ENCODE assay signal across 25 cellular contexts in the genomic region with DNA sequence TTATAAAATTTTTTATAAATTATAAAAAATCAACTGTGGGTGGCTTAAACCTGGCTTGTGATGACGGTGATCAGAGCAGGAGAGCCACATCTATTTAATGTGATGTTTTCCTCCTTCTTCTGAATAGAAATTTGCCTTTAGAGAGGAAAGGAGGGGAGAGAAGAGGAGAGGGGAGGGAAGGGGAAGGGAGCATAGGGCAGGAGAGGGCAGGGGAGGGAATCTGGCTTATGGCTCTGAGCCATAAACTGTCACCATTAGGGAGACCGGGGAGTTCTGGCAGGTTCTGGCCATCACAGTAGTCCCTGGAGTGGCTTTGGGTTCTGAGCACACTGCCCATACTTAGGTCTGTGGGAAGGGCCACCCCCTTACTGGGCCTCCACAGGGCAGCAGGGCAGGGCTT.
"Had no signal": no experiment of that assay in that cellular context is flagged by ENCODE, and none has a peak within 500 bp of the region (broad histone marks: within the 10 kb centered on the region; RNA-seq: fewer than 3 reads in every experiment).

No MANE protein-coding gene starts in this region.

- H3K36me3 ChIP-seq: colonic mucosa, esophagus squamous epithelium, gastrocnemius medialis, heart right ventricle, left lung had no signal

- H3K4me1 ChIP-seq: colonic mucosa, esophagus squamous epithelium, gastrocnemius medialis, heart right ventricle, left lung had no signal

- ATAC-seq: effector memory CD8-positive, alpha-beta T cell; esophagus mucosa; gastrocnemius medialis; heart right ventricle; left cardiac atrium; left lung; left ventricle myocardium superior; mucosa of descending colon had no signal

- H3K4me3 Mint-ChIP-seq: dendritic cell treated with granulocyte-macrophage colony-stimulating factor and Interleukin-4, amounts not matched to agents 40 ng/mL and 50 ng/mL, for 4 days; effector memory CD8-positive, alpha-beta T cell; endodermal cell; mesothelial cell of epicardium had no signal

- H3K27me3 ChIP-seq: colonic mucosa had no signal

- DNase-seq: colonic mucosa; cortex of kidney; effector CD8-positive, alpha-beta T cell; effector memory CD8-positive, alpha-beta T cell; endodermal cell; erythroblast; esophagus squamous epithelium; foreskin fibroblast; foreskin melanocyte; gastrocnemius medialis; glutamatergic neuron; head of caudate nucleus; heart right ventricle; hippocampal formation; left cardiac atrium; left lung; left ventricle myocardium superior; mammary epithelial cell; mesenchymal stem cell; mucosa of descending colon had no signal

- H3K27ac Mint-ChIP-seq: dendritic cell treated with granulocyte-macrophage colony-stimulating factor and Interleukin-4, amounts not matched to agents 40 ng/mL and 50 ng/mL, for 4 days; effector memory CD8-positive, alpha-beta T cell; endodermal cell; mesothelial cell of epicardium had no signal

- H3K4me1 Mint-ChIP-seq: endodermal cell, mesothelial cell of epicardium had no signal

- H3K9me3 Mint-ChIP-seq: dendritic cell treated with granulocyte-macrophage colony-stimulating factor and Interleukin-4, amounts not matched to agents 40 ng/mL and 50 ng/mL, for 4 days; effector memory CD8-positive, alpha-beta T cell; endodermal cell; mesothelial cell of epicardium had no signal

- H3K4me3 ChIP-seq: colonic mucosa, esophagus squamous epithelium, gastrocnemius medialis, heart right ventricle, left lung, lung, mucosa of descending colon had no signal

- H3K27ac ChIP-seq: colonic mucosa, epithelial cell of prostate, esophagus squamous epithelium, gastrocnemius medialis, heart right ventricle, left lung had no signal

- H3K36me3 Mint-ChIP-seq: mesothelial cell of epicardium had no signal

- H3K9me3 ChIP-seq: colonic mucosa, esophagus squamous epithelium, gastrocnemius medialis, left lung, mucosa of descending colon had no signal
